In genomic region chr11:44780940-44781631, GRCh38 we compare ENCODE assay signal across 1 cellular context.
TF ChIP-seq lines count a peak whose summit lies in the region.

No MANE protein-coding gene starts in this region.

TF ChIP-seq in K562, 482 proteins besides CTCF, POLR2A, EP300 and RAD21 (continued from another document and continues in another):
- TF ChIP-seq ZNF512 (tag; IDR thresholded peaks at IDR 0.05) (no peak), ZBTB9 (CRISPR knock-in tag; IDR thresholded peaks at IDR 0.05) (no peak), BHLHE40 (IDR thresholded peaks at IDR 0.05; ENCODE audit: low read length) (peak; percentile 94), ESRRA (IDR thresholded peaks at IDR 0.05; ENCODE audit: borderline replicate concordance, low read depth) (no peak; the same call in 1 of the 2 replicates), ZBTB1 (CRISPR knock-in tag; IDR thresholded peaks at IDR 0.05; ENCODE audit: borderline replicate concordance, low read depth) (no peak), SREBF2 (CRISPR knock-in tag; IDR thresholded peaks at IDR 0.05) (no peak), ZNF830 (CRISPR knock-in tag; IDR thresholded peaks at IDR 0.05) (no peak), REST (CRISPR knock-in tag; IDR thresholded peaks at IDR 0.05; ENCODE audit: low read depth) (0 out of 2 replicates have a peak, but pooled peaks have one; percentile 18), POLR2B (IDR thresholded peaks at IDR 0.05; ENCODE audit: low read depth, partially characterized antibody) (no peak), ZNF239 (CRISPR knock-in tag; IDR thresholded peaks at IDR 0.05) (no peak), MLX (CRISPR knock-in tag; conservative IDR thresholded peaks at IDR 0.05) (no peak), TFAP4 (CRISPR knock-in tag; IDR thresholded peaks at IDR 0.05; ENCODE audit: borderline replicate concordance) (peak; percentile 94), ZFPM2 (CRISPR knock-in tag; IDR thresholded peaks at IDR 0.05) (no peak), KAT2B (IDR thresholded peaks at IDR 0.05; ENCODE audit: low read depth, low read length) (no peak), MEF2D (tag; conservative IDR thresholded peaks at IDR 0.05; ENCODE audit: low read depth) (no peak; the same call in 1 of the 2 replicates), L3MBTL2 (IDR thresholded peaks at IDR 0.05) (peak; percentile 78), CBFA2T3 (IDR thresholded peaks at IDR 0.05) (peak; percentile 98), ZBTB49 (CRISPR knock-in tag; IDR thresholded peaks at IDR 0.05; ENCODE audit: borderline replicate concordance) (no peak), RAD51 (IDR thresholded peaks at IDR 0.05; ENCODE audit: borderline replicate concordance, low read depth) (peak; percentile 63; the same call in 1 of the 2 replicates), CHAMP1 (IDR thresholded peaks at IDR 0.05) (peak; percentile 72; the same call in 1 of the 2 replicates), ZNF146 (CRISPR knock-in tag; IDR thresholded peaks at IDR 0.05; ENCODE audit: unreplicated experiment) (no peak), RB1 (IDR thresholded peaks at IDR 0.05; ENCODE audit: low read depth) (no peak), STAT5B (CRISPR knock-in tag; IDR thresholded peaks at IDR 0.05) (no peak), SPI1 (IDR thresholded peaks at IDR 0.05; ENCODE audit: borderline replicate concordance, low read depth, low read length) (no peak), CAMTA2 (CRISPR knock-in tag; conservative IDR thresholded peaks at IDR 0.05) (no peak), NONO (IDR thresholded peaks at IDR 0.05; ENCODE audit: low read depth in 2 of 2, low read length in 1 of 2) (0 out of 4 replicates have a peak, but pooled peaks of 1 of the 2 experiments have one; percentile 47), YBX1 (IDR thresholded peaks at IDR 0.05) (no peak), ZFP36 (IDR thresholded peaks at IDR 0.05; ENCODE audit: low read depth, low read length, partially characterized antibody) (no peak), MGA (IDR thresholded peaks at IDR 0.05) (peak; percentile 80), TEAD2 (tag; IDR thresholded peaks at IDR 0.05) (no peak), GATAD2A (IDR thresholded peaks at IDR 0.05) (no peak), ZNF175 (CRISPR knock-in tag; IDR thresholded peaks at IDR 0.05; ENCODE audit: low read depth) (0 out of 2 replicates have a peak, but pooled peaks have one; percentile 70)
